19 cellular contexts compared by ENCODE assay signal in genomic region chr1:205531191-205532025, GRCh38. TPM values are rescaled to one million over a fixed set of nuclear protein-coding genes. Genes with fewer than 3 reads are reported as not detected.
DNase-seq lines count a peak whose midpoint lies in the region; ATAC-seq and TF ChIP-seq lines count a peak whose summit lies in the region.
"Had no signal": no experiment of that assay in that cellular context is flagged by ENCODE, and none has a peak within 500 bp of the region (broad histone marks: within the 10 kb centered on the region; RNA-seq: fewer than 3 reads in every experiment).

No MANE protein-coding gene starts in this region.

- H2BK15ac ChIP-seq in neuronal stem cell (ENCODE audit: low read length) = no peak overlapping the region

- H3K79me1 ChIP-seq in neuronal stem cell (ENCODE audit: low read depth, low read length) = peaks cover 2% of the 10 kb centered on the region

- H3K23ac ChIP-seq in neuronal stem cell (ENCODE audit: low read depth, low read length, poor library complexity) = peak overlapping the region; percentile 87

- H3K9ac ChIP-seq in mammary epithelial cell (ENCODE audit: insufficient read depth, low read length) (no peak overlapping the region), neuronal stem cell (ENCODE audit: low read depth, low read length, poor library complexity) (no peak overlapping the region)
- H3K9ac ChIP-seq: GM23248 had no signal

- H3K9me3 ChIP-seq in mammary epithelial cell (replicated peaks; ENCODE audit: insufficient read depth, low read length) = no peaks in the 10 kb centered on the region
- no peaks in the 10 kb centered on the region for H3K9me3 ChIP-seq in breast epithelium
- H3K9me3 ChIP-seq in neuronal stem cell (replicated peaks in 1 of 2; ENCODE audit: control insufficient read depth in 2 of 2, insufficient read depth in 1 of 2, low read depth in 1 of 2, low read length in 2 of 2) = no peaks in the 10 kb centered on the region
- no peaks in the 10 kb centered on the region for H3K9me3 ChIP-seq in spleen
- H3K9me3 ChIP-seq: A549 had no signal

- no peaks in the 10 kb centered on the region for H3K79me2 ChIP-seq in mammary epithelial cell (ENCODE audit: insufficient read depth, low read length)

- no peaks in the 10 kb centered on the region for H4K20me1 ChIP-seq in mammary epithelial cell (ENCODE audit: insufficient read depth, low read length)

- H2BK12ac ChIP-seq in neuronal stem cell (ENCODE audit: low read length) = peak overlapping the region; percentile 17

- no peak overlapping the region for H3K18ac ChIP-seq in neuronal stem cell (ENCODE audit: low read length)

- DNase-seq in mammary epithelial cell (no peak), breast epithelium (ENCODE audit: low spot score in 2 of 2) (no peak), cerebellar cortex (ENCODE audit: low spot score) (peak; percentile 56), neuronal stem cell (ENCODE audit: low spot score) (no peak), spleen (peak; percentile 46), iPS-NIHi7 (ENCODE audit: extremely low spot score) (no peak)
- DNase-seq: AML-193; CD4-positive, alpha-beta T cell; DMS153; DMS79; GF-D8; GM23248; HCEC 1CT; IMR-90 had no signal

- H4K91ac ChIP-seq in neuronal stem cell (ENCODE audit: low read depth, low read length, poor library complexity) = no peak overlapping the region

- TSS peak; percentile 32 for BruUV-seq in mammary epithelial cell (replicated peaks; lab: Mats Ljungman, UMichigan)

- H3K4ac ChIP-seq in neuronal stem cell (ENCODE audit: low read length) = peak overlapping the region; percentile 71

- CTCF ChIA-PET in mammary epithelial cell (lab: Charles Lee; ENCODE audit: low non-redundant PET) = no interaction called here

- no peak overlapping the region for H4K8ac ChIP-seq in neuronal stem cell (ENCODE audit: low read depth, low read length)

- intact Hi-C loops in mammary epithelial cell (cut with micrococcal nuclease) (no loop called here), breast epithelium (cut with DNase I; ENCODE audit: low total_unique reads) (loop anchor here (2.0 kb wide), 1 partner anchor 125 kb away; no protein-coding TSS in a partner anchor), spleen (cut with DNase I; ENCODE audit: low total_unique reads) (loop anchor here (2.0 to 10.0 kb wide), 2 partner anchors 53 to 125 kb away; no protein-coding TSS in a partner anchor)

- H3K27ac ChIP-seq in mammary epithelial cell (ENCODE audit: insufficient read depth, low read depth, low read length) = no peak overlapping the region
- H3K27ac ChIP-seq in breast epithelium = no peak overlapping the region
- H3K27ac ChIP-seq in neuronal stem cell (replicated peaks; ENCODE audit: low read length) = no peak overlapping the region
- H3K27ac ChIP-seq in spleen = no peak overlapping the region
- H3K27ac ChIP-seq: 22Rv1, A549, C4-2B, GM23248 had no signal

- H2BK120ac ChIP-seq in neuronal stem cell (ENCODE audit: low read depth, low read length) = no peak overlapping the region

- no peak overlapping the region for H2AK5ac ChIP-seq in neuronal stem cell (ENCODE audit: low read depth, low read length)

- in situ Hi-C loops in mammary epithelial cell (cut with MboI; ENCODE audit: low sequenced_read_pairs in 2 of 2) = loop anchor here in 1 of 2 donors (10.0 kb wide), 1 partner anchor 123 kb away; no protein-coding TSS in a partner anchor

- TF ChIP-seq CTCF in mammary epithelial cell (conservative IDR thresholded peaks at IDR 0.05 in 1 of 2, IDR thresholded peaks at IDR 0.05 in 1 of 2; ENCODE audit: extremely low read depth in 1 of 2, insufficient read depth in 1 of 2, low read depth in 1 of 2, low read length in 2 of 2) (no peak), breast epithelium (IDR thresholded peaks at IDR 0.05) (no peak), spleen (IDR thresholded peaks at IDR 0.05 in 8 of 11, conservative IDR thresholded peaks at IDR 0.05 in 3 of 11) (no peak)

- ATAC-seq in GM21447 (IDR thresholded peaks at IDR 0.05; ENCODE audit: unreplicated experiment) = no peak
- no peak for ATAC-seq in HG02840 (IDR thresholded peaks at IDR 0.05; ENCODE audit: low FRiP score, unreplicated experiment)
- ATAC-seq: A549 had no signal

- dilution Hi-C loops in mammary epithelial cell (cut with HindIII; ENCODE audit: low sequenced_read_pairs) = no loop called here

- no peak overlapping the region for H3K14ac ChIP-seq in neuronal stem cell (ENCODE audit: low read length)

- no peak overlapping the region for H3K4me3 ChIP-seq in mammary epithelial cell (replicated peaks in 1 of 3; ENCODE audit: insufficient read depth in 1 of 3, low read depth in 2 of 3, low read length in 3 of 3)
- no peak overlapping the region for H3K4me3 ChIP-seq in breast epithelium
- no peak overlapping the region for H3K4me3 ChIP-seq in neuronal stem cell (ENCODE audit: low read length in 2 of 2)
- no peak overlapping the region for H3K4me3 ChIP-seq in spleen
- H3K4me3 ChIP-seq: A549, GM23248 had no signal

- H3K36me3 ChIP-seq in mammary epithelial cell (ENCODE audit: insufficient read depth, low read length) = no peaks in the 10 kb centered on the region
- no peaks in the 10 kb centered on the region for H3K36me3 ChIP-seq in breast epithelium
- H3K36me3 ChIP-seq in neuronal stem cell (replicated peaks in 1 of 2; ENCODE audit: control insufficient read depth in 2 of 2, insufficient read depth in 2 of 2, low read length in 2 of 2) = peaks cover 0 to 3% of the 10 kb centered on the region in 2 donors
- H3K36me3 ChIP-seq in spleen = peaks cover 0 to 35% (median 0%) of the 10 kb centered on the region in 6 donors

- H3K4me1 ChIP-seq in mammary epithelial cell (ENCODE audit: insufficient read depth, low read length) = no peaks in the 10 kb centered on the region
- peaks cover 0 to 3% of the 10 kb centered on the region in 2 donors for H3K4me1 ChIP-seq in breast epithelium
- H3K4me1 ChIP-seq in neuronal stem cell (ENCODE audit: control insufficient read depth in 2 of 2, insufficient read depth in 1 of 2, low read depth in 1 of 2, low read length in 2 of 2) = peaks cover 2 to 14% of the 10 kb centered on the region in 2 donors
- H3K4me1 ChIP-seq in spleen = peaks cover 0 to 18% (median 14%) of the 10 kb centered on the region in 6 donors

- H3K4me2 ChIP-seq in mammary epithelial cell (ENCODE audit: insufficient read depth, low read depth, low read length) (no peak overlapping the region), neuronal stem cell (ENCODE audit: insufficient read depth, low read length, poor library complexity, severe bottlenecking) (no peak overlapping the region)
- H3K4me2 ChIP-seq: A549 had no signal

- no peak for TF ChIP-seq POLR2A in breast epithelium (IDR thresholded peaks at IDR 0.05)
- no peak for TF ChIP-seq POLR2A in spleen (IDR thresholded peaks at IDR 0.05)

- 82% methylated on average over 11 of the region's 20 CpGs for WGBS in mammary epithelial cell (ENCODE audit: low coverage, missing lambda C conversion rate)
- WGBS in neuronal stem cell (ENCODE audit: extremely low coverage in 2 of 2, insufficient read length in 2 of 2, insufficient replicate concordance in 1 of 2), 2 donors = no CpG with 5 or more reads among the region's 20 CpGs
- 86 to 91% (median 87%) methylated on average over 20 of the region's 20 CpGs for whole genome bisulfite sequencing in spleen, 5 donors

- H2AFZ ChIP-seq in mammary epithelial cell (ENCODE audit: low read depth, low read length) (no peak overlapping the region), neuronal stem cell (ENCODE audit: low read length) (no peak overlapping the region)
- H2AFZ ChIP-seq: GM23248 had no signal

- H3K27me3 ChIP-seq in mammary epithelial cell (ENCODE audit: insufficient read depth, low read length) (no peaks in the 10 kb centered on the region), breast epithelium (no peaks in the 10 kb centered on the region), neuronal stem cell (ENCODE audit: control insufficient read depth in 3 of 3, insufficient read depth in 3 of 3, low read depth in 1 of 3, low read length in 3 of 3) (peaks cover 0 to 52% (median 0%) of the 10 kb centered on the region in 3 experiments), spleen (replicated peaks in 1 of 7) (peaks cover 0 to 4% (median 0%) of the 10 kb centered on the region in 7 donors)

- peak overlapping the region; percentile 10 for H2BK5ac ChIP-seq in neuronal stem cell (ENCODE audit: low read length)

RNA-seq across cellular contexts. Expression of gene CDK18, which starts 26.9 kb away (rescaled TPM):
- total RNA-seq in mammary epithelial cell (10 to 100 TPM; 23.2 to 28.6 TPM), breast epithelium (10 to 100 TPM in 1 of 3 donors, 1 to 10 TPM in 2; 1.4 to 12.3 (median 9.2) TPM), spleen (10 to 100 TPM; 14.1 to 25.3 (median 22.4) TPM)
- polyA plus RNA-seq in mammary epithelial cell (24.6 TPM), spleen (10 to 100 TPM in 1 of 3 donors, 1 to 10 TPM in 2; 3.5 to 15.3 (median 5.5) TPM)
- 57.9 TPM for polyA minus RNA-seq in mammary epithelial cell
- polyA plus RNA-seq in neuronal stem cell (2013, experiment 1 of 2) = 25.8 TPM
- 25.5 TPM for polyA plus RNA-seq in neuronal stem cell (2013, experiment 2 of 2)
- total RNA-seq: GM23248 had no signal
- polyA plus RNA-seq: GM23248 had no signal

Comparison
In these comparisons a context has a peak if more than half of its experiments do, and no peak if none do; other contexts are left out.
1. DNase-seq: peak in cerebellar cortex (single experiment) and spleen (single experiment); none in mammary epithelial cell (single experiment), breast epithelium (0 of 2), neuronal stem cell (single experiment) and iPS-NIHi7 (single experiment).